In the genomic region with DNA sequence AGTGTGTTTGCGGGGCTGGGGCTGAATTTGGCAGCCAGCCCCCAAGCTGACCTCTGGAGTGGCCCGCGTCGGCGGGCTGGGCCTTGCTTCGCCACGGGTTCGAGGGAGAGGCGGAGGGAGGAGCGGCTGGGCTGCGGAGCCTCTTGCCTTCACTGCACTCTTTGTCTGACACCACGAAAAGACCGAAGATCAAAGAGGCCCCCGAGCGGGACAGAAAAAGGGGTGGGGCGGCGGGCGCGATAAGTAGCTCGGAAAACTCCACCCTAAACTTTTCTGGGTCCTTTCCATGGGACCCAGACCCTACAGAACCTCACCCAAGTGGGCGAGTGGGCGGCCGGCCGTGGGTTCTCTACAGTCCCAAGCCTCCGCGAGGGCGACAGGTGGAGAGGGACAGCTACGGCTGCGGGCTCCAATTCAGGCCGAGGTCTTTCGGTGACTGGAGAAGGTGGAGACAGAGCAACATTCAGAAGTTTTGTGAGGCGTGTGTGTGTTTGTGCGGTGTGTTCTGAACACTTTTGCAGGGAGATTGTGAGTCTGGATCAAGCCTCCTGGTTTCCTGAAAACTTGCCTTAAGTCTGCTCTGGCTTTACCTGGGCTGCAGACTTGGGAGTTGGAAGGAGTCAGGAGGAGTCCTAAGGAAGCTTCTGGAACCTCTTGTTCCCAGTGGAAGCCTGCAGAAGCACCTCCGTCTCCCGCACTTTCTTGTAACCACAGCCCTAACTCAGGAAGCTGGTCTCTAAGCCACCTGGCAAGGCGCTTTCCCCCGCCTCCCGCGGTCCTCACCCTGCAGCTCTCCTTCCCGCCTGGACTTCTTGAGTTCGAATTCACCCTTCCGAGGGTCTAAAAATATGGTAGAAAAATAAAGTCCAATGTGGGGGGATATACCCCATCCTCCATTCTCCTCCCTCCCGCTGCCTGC, we compare ENCODE assay signal across 20 cellular contexts. TPM values are rescaled to one million over a fixed set of nuclear protein-coding genes. Genes with fewer than 3 reads are reported as not detected.
DNase-seq lines count a peak whose midpoint lies in the region; ATAC-seq lines count a peak whose summit lies in the region.
"Had no signal": no experiment of that assay in that cellular context is flagged by ENCODE, and none has a peak within 500 bp of the region (broad histone marks: within the 10 kb centered on the region; RNA-seq: fewer than 3 reads in every experiment).

No MANE protein-coding gene starts in this region.

- no peak for ATAC-seq in activated naive CD8-positive, alpha-beta T cell treated with anti-CD3 and anti-CD28 coated beads, Interleukin-2, amount 50 U/mL, for 24 hours
- ATAC-seq in stimulated activated memory B cell treated with anti-CD40 and anti-IgM and Interleukin-4, amounts not matched to agents 10 μg/mL and 1 μg/mL and 100 μg/mL, for 72 hours = no peak
- ATAC-seq: body of pancreas had no signal

- H3K4me3 Mint-ChIP-seq in activated naive CD8-positive, alpha-beta T cell = peak overlapping the region; percentile 66
- H3K4me3 Mint-ChIP-seq in activated naive CD8-positive, alpha-beta T cell treated with anti-CD3 and anti-CD28 coated beads, Interleukin-2, amount 50 U/mL, for 24 hours = no peak overlapping the region
- no peak overlapping the region for H3K4me3 Mint-ChIP-seq in stimulated activated memory B cell treated with anti-CD40 and anti-IgM and Interleukin-4, amounts not matched to agents 10 μg/mL and 1 μg/mL and 100 μg/mL, for 72 hours
- H3K4me3 Mint-ChIP-seq: dendritic cell treated with granulocyte-macrophage colony-stimulating factor and Interleukin-4, amounts not matched to agents 40 ng/mL and 50 ng/mL, for 4 days; mesothelial cell of epicardium had no signal

- DNase-seq in activated naive CD8-positive, alpha-beta T cell treated with anti-CD3 and anti-CD28 coated beads, Interleukin-2, amount 50 U/mL, for 24 hours = no peak
- no peak for DNase-seq in Jurkat, Clone E6-1 (ENCODE audit: low read depth, low spot score)
- DNase-seq in NCI-H1105 treated with DMSO at 0.1 percent for 48 hours (lab: John Stamatoyannopoulos, UW) (no peak), SIG-M5 (lab: John Stamatoyannopoulos, UW) (no peak)
- DNase-seq: activated CD4-positive, alpha-beta T cell treated with anti-CD3 and anti-CD28 coated beads for 4 hours; body of pancreas; Karpas-422; NCI-H2227 treated with DMSO at 0.1 percent for 48 hours; posterior cingulate gyrus; SHP77 treated with DMSO at 0.1 percent for 48 hours; spleen; T-helper 9 cell had no signal

- H3K4me1 Mint-ChIP-seq in activated naive CD8-positive, alpha-beta T cell (ENCODE audit: low read depth) = peaks cover 40% of the 10 kb centered on the region
- H3K4me1 Mint-ChIP-seq in activated naive CD8-positive, alpha-beta T cell treated with anti-CD3 and anti-CD28 coated beads, Interleukin-2, amount 50 U/mL, for 24 hours = peaks cover 28% of the 10 kb centered on the region
- H3K4me1 Mint-ChIP-seq in stimulated activated memory B cell treated with anti-CD40 and anti-IgM and Interleukin-4, amounts not matched to agents 10 μg/mL and 1 μg/mL and 100 μg/mL, for 72 hours = peaks cover 14% of the 10 kb centered on the region

- H3K27ac ChIP-seq in thymus (ENCODE audit: low read depth) = peak overlapping the region; percentile 9
- H3K27ac ChIP-seq: body of pancreas, esophagus muscularis mucosa, HL-60, spleen had no signal

- H3K4me1 ChIP-seq in iPS-15b (ENCODE audit: control insufficient read depth, insufficient read depth, low read length) (peaks cover 29% of the 10 kb centered on the region), thymus (ENCODE audit: control insufficient read depth, insufficient read depth, low read length) (peaks cover 48% of the 10 kb centered on the region)

- H3K27me3 ChIP-seq in iPS-15b (ENCODE audit: control insufficient read depth, insufficient read depth, low read length) (peaks cover 92% of the 10 kb centered on the region), thymus (ENCODE audit: control insufficient read depth, insufficient read depth) (peaks cover 38% of the 10 kb centered on the region)

- no peaks in the 10 kb centered on the region for H3K36me3 Mint-ChIP-seq in activated naive CD8-positive, alpha-beta T cell
- no peaks in the 10 kb centered on the region for H3K36me3 Mint-ChIP-seq in activated naive CD8-positive, alpha-beta T cell treated with anti-CD3 and anti-CD28 coated beads, Interleukin-2, amount 50 U/mL, for 24 hours (ENCODE audit: low read depth)
- H3K36me3 Mint-ChIP-seq in stimulated activated memory B cell treated with anti-CD40 and anti-IgM and Interleukin-4, amounts not matched to agents 10 μg/mL and 1 μg/mL and 100 μg/mL, for 72 hours = no peaks in the 10 kb centered on the region
- H3K36me3 Mint-ChIP-seq: mesothelial cell of epicardium had no signal

- H3K9me3 Mint-ChIP-seq in activated naive CD8-positive, alpha-beta T cell (ENCODE audit: low read depth) = no peaks in the 10 kb centered on the region
- H3K9me3 Mint-ChIP-seq in activated naive CD8-positive, alpha-beta T cell treated with anti-CD3 and anti-CD28 coated beads, Interleukin-2, amount 50 U/mL, for 24 hours = no peaks in the 10 kb centered on the region
- H3K9me3 Mint-ChIP-seq in stimulated activated memory B cell treated with anti-CD40 and anti-IgM and Interleukin-4, amounts not matched to agents 10 μg/mL and 1 μg/mL and 100 μg/mL, for 72 hours = no peaks in the 10 kb centered on the region
- H3K9me3 Mint-ChIP-seq: dendritic cell treated with granulocyte-macrophage colony-stimulating factor and Interleukin-4, amounts not matched to agents 40 ng/mL and 50 ng/mL, for 4 days; mesothelial cell of epicardium had no signal

- H3K9ac ChIP-seq in iPS-15b (ENCODE audit: low read depth, low read length) = no peak overlapping the region

- no peaks in the 10 kb centered on the region for H3K9me3 ChIP-seq in iPS-15b (ENCODE audit: control insufficient read depth, insufficient read depth, low read length)
- H3K9me3 ChIP-seq in thymus (ENCODE audit: control insufficient read depth) = no peaks in the 10 kb centered on the region
- H3K9me3 ChIP-seq: body of pancreas, esophagus muscularis mucosa, spleen had no signal

- H3K36me3 ChIP-seq in iPS-15b (ENCODE audit: control insufficient read depth, insufficient read depth, low read length) (no peaks in the 10 kb centered on the region), thymus (ENCODE audit: control insufficient read depth, insufficient read depth) (no peaks in the 10 kb centered on the region)
- H3K36me3 ChIP-seq: esophagus muscularis mucosa, spleen had no signal

- WGBS in thymus = 1% methylated on average over 43 of the region's 43 CpGs

- H3K4me3 ChIP-seq in Jurkat, Clone E6-1 (ENCODE audit: low read length) = peak overlapping the region; percentile 21
- H3K4me3 ChIP-seq in iPS-15b (ENCODE audit: low read depth, low read length) (peak overlapping the region; percentile 39), thymus (ENCODE audit: low read length) (peak overlapping the region; percentile 57)
- H3K4me3 ChIP-seq: body of pancreas had no signal

- no peak overlapping the region for H3K27ac Mint-ChIP-seq in activated naive CD8-positive, alpha-beta T cell
- no peak overlapping the region for H3K27ac Mint-ChIP-seq in activated naive CD8-positive, alpha-beta T cell treated with anti-CD3 and anti-CD28 coated beads, Interleukin-2, amount 50 U/mL, for 24 hours
- H3K27ac Mint-ChIP-seq in stimulated activated memory B cell treated with anti-CD40 and anti-IgM and Interleukin-4, amounts not matched to agents 10 μg/mL and 1 μg/mL and 100 μg/mL, for 72 hours = no peak overlapping the region
- H3K27ac Mint-ChIP-seq: dendritic cell treated with granulocyte-macrophage colony-stimulating factor and Interleukin-4, amounts not matched to agents 40 ng/mL and 50 ng/mL, for 4 days; mesothelial cell of epicardium had no signal

- peaks cover 48% of the 10 kb centered on the region for H3K27me3 Mint-ChIP-seq in activated naive CD8-positive, alpha-beta T cell
- peaks cover 78% of the 10 kb centered on the region for H3K27me3 Mint-ChIP-seq in activated naive CD8-positive, alpha-beta T cell treated with anti-CD3 and anti-CD28 coated beads, Interleukin-2, amount 50 U/mL, for 24 hours
- peaks cover 87% of the 10 kb centered on the region for H3K27me3 Mint-ChIP-seq in stimulated activated memory B cell treated with anti-CD40 and anti-IgM and Interleukin-4, amounts not matched to agents 10 μg/mL and 1 μg/mL and 100 μg/mL, for 72 hours

RNA-seq across cellular contexts. Expression of gene PAX7, which starts 14.8 kb away (rescaled TPM):
- not detected for polyA plus RNA-seq in Jurkat, Clone E6-1 (2012; ENCODE audit: insufficient read depth, insufficient read length)
- polyA plus RNA-seq in thymus = 0.11 TPM
- polyA plus RNA-seq: spleen had no signal
